ENCODE assay signal across 9 cellular contexts in genomic region chr12:27652174-27652763, GRCh38. TPM values are rescaled to one million over a fixed set of nuclear protein-coding genes. Genes with fewer than 3 reads are reported as not detected.
DNase-seq lines count a peak whose midpoint lies in the region; ATAC-seq and TF ChIP-seq lines count a peak whose summit lies in the region.
"Had no signal": no experiment of that assay in that cellular context is flagged by ENCODE, and none has a peak within 500 bp of the region (broad histone marks: within the 10 kb centered on the region; RNA-seq: fewer than 3 reads in every experiment).

No MANE protein-coding gene starts in this region.

- peak; percentile 18 to 32 (median 27) for DNase-seq in CD4-positive, alpha-beta memory T cell
- DNase-seq in GM20000 (ENCODE audit: low spot score) (peak; percentile 37), NCI-H226 (peak; percentile 21), osteocyte (ENCODE audit: extremely low spot score, unreplicated experiment) (no peak)
- peak; percentile 3 for DNase-seq in activated CD4-positive, alpha-beta T cell treated with anti-CD3 and anti-CD28 coated beads, Interleukin-2, amount 50 U/mL, for 1 hour

- no peak overlapping the region for H3K27ac Mint-ChIP-seq in CD4-positive, alpha-beta memory T cell
- no peak overlapping the region for H3K27ac Mint-ChIP-seq in osteocyte (ENCODE audit: unreplicated experiment)
- H3K27ac Mint-ChIP-seq: T-helper 1 cell treated with Interleukin-12 subunit alpha and Interleukin-12 subunit beta and Interleukin-4 antibody, amounts not matched to agents 30 μg/mL and 1 μg/mL, for 36 hours had no signal

- intact Hi-C loops in CD4-positive, alpha-beta memory T cell (cut with micrococcal nuclease), result loop anchor here (1.0 kb wide), 1 partner anchor 217 kb away; no protein-coding TSS in a partner anchor

- no peaks in the 10 kb centered on the region for H3K36me3 Mint-ChIP-seq in CD4-positive, alpha-beta memory T cell
- peaks cover 22% of the 10 kb centered on the region for H3K36me3 Mint-ChIP-seq in osteocyte (ENCODE audit: unreplicated experiment)

- H3K4me1 Mint-ChIP-seq in CD4-positive, alpha-beta memory T cell, result peaks cover 0 to 2% (median 0%) of the 10 kb centered on the region in 4 donors
- H3K4me1 Mint-ChIP-seq in osteocyte (ENCODE audit: unreplicated experiment), result peaks cover 6% of the 10 kb centered on the region

- H3K4me3 ChIP-seq in CD4-positive, alpha-beta memory T cell (ENCODE audit: low read length in 2 of 2), result no peak overlapping the region
- H3K4me3 ChIP-seq in gastroesophageal sphincter, result no peak overlapping the region

- no peak overlapping the region for H3K27ac ChIP-seq in CD4-positive, alpha-beta memory T cell (ENCODE audit: low read depth, low read length)
- H3K27ac ChIP-seq in gastroesophageal sphincter, result no peak overlapping the region

- no peaks in the 10 kb centered on the region for H3K36me3 ChIP-seq in CD4-positive, alpha-beta memory T cell (ENCODE audit: insufficient read depth, low read length)
- H3K36me3 ChIP-seq in gastroesophageal sphincter, result peaks cover 0 to 50% of the 10 kb centered on the region in 2 donors

- H3K27me3 ChIP-seq in CD4-positive, alpha-beta memory T cell (ENCODE audit: insufficient read depth, low read length), result no peaks in the 10 kb centered on the region
- H3K27me3 ChIP-seq in gastroesophageal sphincter, result no peaks in the 10 kb centered on the region

- no peaks in the 10 kb centered on the region for H3K9me3 ChIP-seq in CD4-positive, alpha-beta memory T cell (ENCODE audit: control insufficient read depth in 1 of 2, low read length in 2 of 2)
- H3K9me3 ChIP-seq in gastroesophageal sphincter, result no peaks in the 10 kb centered on the region

- no peaks in the 10 kb centered on the region for H3K9me3 Mint-ChIP-seq in CD4-positive, alpha-beta memory T cell
- no peaks in the 10 kb centered on the region for H3K9me3 Mint-ChIP-seq in osteocyte (ENCODE audit: unreplicated experiment)
- H3K9me3 Mint-ChIP-seq: T-helper 1 cell treated with Interleukin-12 subunit alpha and Interleukin-12 subunit beta and Interleukin-4 antibody, amounts not matched to agents 30 μg/mL and 1 μg/mL, for 36 hours had no signal

- H3K4me3 Mint-ChIP-seq in CD4-positive, alpha-beta memory T cell, result no peak overlapping the region
- no peak overlapping the region for H3K4me3 Mint-ChIP-seq in osteocyte (ENCODE audit: unreplicated experiment)
- H3K4me3 Mint-ChIP-seq: T-helper 1 cell treated with Interleukin-12 subunit alpha and Interleukin-12 subunit beta and Interleukin-4 antibody, amounts not matched to agents 30 μg/mL and 1 μg/mL, for 36 hours had no signal

- H3K27me3 Mint-ChIP-seq in CD4-positive, alpha-beta memory T cell, result no peaks in the 10 kb centered on the region
- no peaks in the 10 kb centered on the region for H3K27me3 Mint-ChIP-seq in osteocyte (ENCODE audit: unreplicated experiment)

- no peak for TF ChIP-seq POLR2A in gastroesophageal sphincter (IDR thresholded peaks at IDR 0.05)

- WGBS in gastroesophageal sphincter (ENCODE audit: low coverage in 1 of 2), 2 donors, result 52 to 83% methylated on average over 1 of the region's 1 CpG

- CTCF ChIA-PET in CD4-positive, alpha-beta memory T cell (lab: Charles Lee; ENCODE audit: partially characterized antibody), result interaction anchor here (0.8 to 1.8 kb wide), 6 partner anchors 8 to 218 kb away, joined by 3 to 11 read pairs (median 4); no protein-coding TSS in a partner anchor

- no peak for TF ChIP-seq EP300 in gastroesophageal sphincter (IDR thresholded peaks at IDR 0.05)

- TF ChIP-seq CTCF in GM20000 (IDR thresholded peaks at IDR 0.05; ENCODE audit: extremely low read depth, missing control alignments), result peak; percentile 83
- peak; percentile 75 to 84 (median 82) for TF ChIP-seq CTCF in gastroesophageal sphincter (IDR thresholded peaks at IDR 0.05)
- peak; percentile 88 for TF ChIP-seq CTCF in osteocyte (IDR thresholded peaks at IDR 0.05)

- ATAC-seq in gastroesophageal sphincter (peak; percentile 65), GM21576 (IDR thresholded peaks at IDR 0.05; ENCODE audit: unreplicated experiment) (no peak), GM21526 (IDR thresholded peaks at IDR 0.05; ENCODE audit: low FRiP score, unreplicated experiment) (no peak)

- POLR2A ChIA-PET in CD4-positive, alpha-beta memory T cell (lab: Charles Lee; ENCODE audit: partially characterized antibody), result no interaction called here

- no peaks in the 10 kb centered on the region for H3K4me1 ChIP-seq in CD4-positive, alpha-beta memory T cell (ENCODE audit: insufficient read depth, low read length)
- no peaks in the 10 kb centered on the region for H3K4me1 ChIP-seq in gastroesophageal sphincter

RNA-seq across cellular contexts. Expression of gene REP15, which starts 44.0 kb away (rescaled TPM):
- not detected for total RNA-seq in CD4-positive, alpha-beta memory T cell
- polyA plus RNA-seq in CD4-positive, alpha-beta memory T cell, result under 1 TPM in 1 of 2 donors, not detected in 1; 0.47 TPM
- total RNA-seq in gastroesophageal sphincter (1 to 10 TPM in 3 of 4 donors, under 1 TPM in 1; 0.40 to 2.5 (median 1.3) TPM), osteocyte (1.4 and 1.6 TPM in 2 replicates)

RNA-seq across cellular contexts. Expression of gene MRPS35, which starts 58.4 kb away (rescaled TPM):
- total RNA-seq in CD4-positive, alpha-beta memory T cell, result 10 to 100 TPM; 20.3 to 21.1 TPM
- polyA plus RNA-seq in CD4-positive, alpha-beta memory T cell, result 10 to 100 TPM; 61.3 to 69.8 TPM
- total RNA-seq in gastroesophageal sphincter (10 to 100 TPM; 36.6 to 52.3 (median 48.8) TPM), osteocyte (30.6 and 31.0 TPM in 2 replicates)
